ENCODE assay signal across 8 cellular contexts in genomic region chr12:25250744-25251730, GRCh38. TPM values are rescaled to one million over a fixed set of nuclear protein-coding genes. Genes with fewer than 3 reads are reported as not detected.
A peak's percentile ranks its signal among the peaks of the same experiment; 100 is the strongest.
DNase-seq lines count a peak whose midpoint lies in the region; ATAC-seq, FAIRE-seq and TF ChIP-seq lines count a peak whose summit lies in the region.

KRAS (minus strand) TSS chr12:25250929.

- H4K20me1 ChIP-seq in OCI-LY1 (ENCODE audit: insufficient read depth, low read length) (no peaks in the 10 kb centered on the region), endothelial cell of umbilical vein (replicated peaks; ENCODE audit: control insufficient read depth, extremely low read depth, insufficient read depth, low read length) (peaks cover 4% of the 10 kb centered on the region)

- CTCF ChIA-PET in endothelial cell of umbilical vein (lab: Charles Lee), result interaction anchor here (1.0 kb wide), 3 partner anchors 9 to 134 kb away, joined by 4 to 28 read pairs (median 4); no protein-coding TSS in a partner anchor

- H3K4me3 ChIP-seq in OCI-LY1 (ENCODE audit: low read depth, low read length, poor library complexity, severe bottlenecking), result peak within 1 kb of the TSS; percentile 89
- peak within 1 kb of the TSS; percentile 78 to 94 (median 88) for H3K4me3 ChIP-seq in endothelial cell of umbilical vein (replicated peaks in 1 of 3; ENCODE audit: insufficient read depth in 1 of 3, low read depth in 1 of 3, low read length in 3 of 3)

- no peaks in the 10 kb centered on the region for H3F3A ChIP-seq in OCI-LY1 (ENCODE audit: insufficient read depth, low read length)

- peak; percentile 81 for ATAC-seq in GM21526 (IDR thresholded peaks at IDR 0.05; ENCODE audit: low FRiP score, unreplicated experiment)

- H3K4me1 ChIP-seq in OCI-LY1 (ENCODE audit: insufficient read depth, low read length, severe bottlenecking), result peaks cover 29% of the 10 kb centered on the region
- H3K4me1 ChIP-seq in endothelial cell of umbilical vein (ENCODE audit: control insufficient read depth, extremely low read depth, insufficient read depth, low read length), result peaks cover 10% of the 10 kb centered on the region

- H3K9me2 ChIP-seq in OCI-LY1 (ENCODE audit: low read depth, low read length), result no peaks in the 10 kb centered on the region

- H3K4me2 ChIP-seq in OCI-LY1 (ENCODE audit: low read length), result peak within 1 kb of the TSS; percentile 75
- peak within 1 kb of the TSS; percentile 82 for H3K4me2 ChIP-seq in endothelial cell of umbilical vein (ENCODE audit: insufficient read depth, low read length)

- dilution Hi-C loops in endothelial cell of umbilical vein (cut with MboI; ENCODE audit: extremely low pct_ligation_motif_present, low sequenced_read_pairs), result no loop called here

- no peak for TF ChIP-seq POLR2A in endothelial cell of umbilical vein (IDR thresholded peaks at IDR 0.05; ENCODE audit: low read depth, low read length)

- intact Hi-C loops in endothelial cell of umbilical vein (cut with micrococcal nuclease), result loop anchor here (1.0 to 5.0 kb wide), 2 partner anchors 56 to 76 kb away; partner anchors contain the start of genes DNAI7 and ETFRF1

- DNase-seq in D721Med (ENCODE audit: insufficient read length, low spot score), result peak; percentile 62
- DNase-seq in HuH-7 (ENCODE audit: low spot score), result peak; percentile 87
- peak; percentile 91 for DNase-seq in activated CD8-positive, alpha-beta memory T cell treated with anti-CD3 and anti-CD28 coated beads, Interleukin-2, amount 50 U/mL, for 48 hours
- DNase-seq in endothelial cell of umbilical vein (ENCODE audit: low read depth, low spot score), result peak; percentile 97
- peak; percentile 97 for DNase-seq in midbrain (lab: John Stamatoyannopoulos, UW)
- DNase-seq in stimulated activated CD8-positive, alpha-beta memory T cell treated with anti-CD3 and anti-CD28 coated beads, Interleukin-15, amount 100 ng/mL, for 48 hours (ENCODE audit: low read depth in 2 of 2), result peak; percentile 81 to 83

- POLR2A ChIA-PET in endothelial cell of umbilical vein (lab: Charles Lee), result interaction anchor here (0.6 to 1.0 kb wide), 8 partner anchors 13 to 749 kb away, joined by 3 to 11 read pairs (median 7); no protein-coding TSS in a partner anchor

- FAIRE-seq in D721Med (lab: Jason Lieb, UNC), result no peak
- peak; percentile 92 for FAIRE-seq in endothelial cell of umbilical vein (lab: Jason Lieb, UNC)

- no peak for TF ChIP-seq CTCF in D721Med (IDR thresholded peaks at IDR 0.05; ENCODE audit: insufficient read depth, missing control alignments)
- no peak for TF ChIP-seq CTCF in OCI-LY1 (IDR thresholded peaks at IDR 0.05; ENCODE audit: low read length)
- no peak for TF ChIP-seq CTCF in endothelial cell of umbilical vein (IDR thresholded peaks at IDR 0.05; ENCODE audit: extremely low read depth in 1 of 2, insufficient read depth in 1 of 2, low read depth in 1 of 2, low read length in 2 of 2)

- H3K79me2 ChIP-seq in OCI-LY1 (ENCODE audit: insufficient read depth, low read length) (peaks cover 29% of the 10 kb centered on the region), endothelial cell of umbilical vein (ENCODE audit: control insufficient read depth, insufficient read depth, low read length) (peaks cover 33% of the 10 kb centered on the region)

- H2AFZ ChIP-seq in OCI-LY1 (ENCODE audit: low read length) (peak within 1 kb of the TSS; percentile 80), endothelial cell of umbilical vein (ENCODE audit: low read depth, low read length) (peak within 1 kb of the TSS; percentile 93)

- H3K27me3 ChIP-seq in OCI-LY1 (ENCODE audit: insufficient read depth, low read length), result no peaks in the 10 kb centered on the region
- H3K27me3 ChIP-seq in endothelial cell of umbilical vein (ENCODE audit: control insufficient read depth in 2 of 2, insufficient read depth in 2 of 2, low read length in 2 of 2), result peaks cover 6 to 25% of the 10 kb centered on the region in 2 experiments

- H3K27ac ChIP-seq in OCI-LY1 (ENCODE audit: low read depth, low read length, poor library complexity, severe bottlenecking) (peak within 1 kb of the TSS; percentile 61), endothelial cell of umbilical vein (ENCODE audit: insufficient read depth, low read depth, low read length) (peak within 1 kb of the TSS; percentile 47)

- H3K9ac ChIP-seq in OCI-LY1 (ENCODE audit: low read length) (peak within 1 kb of the TSS; percentile 86), endothelial cell of umbilical vein (replicated peaks; ENCODE audit: extremely low read depth, insufficient read depth, low read length) (peak within 1 kb of the TSS; percentile 75)

- H3K36me3 ChIP-seq in OCI-LY1 (ENCODE audit: insufficient read depth, low read length) (no peaks in the 10 kb centered on the region), endothelial cell of umbilical vein (ENCODE audit: control insufficient read depth in 2 of 2, extremely low read depth in 1 of 2, insufficient read depth in 2 of 2, low read length in 2 of 2) (no peaks in the 10 kb centered on the region)

- H3K9me3 ChIP-seq in OCI-LY1 (ENCODE audit: low read length) (no peaks in the 10 kb centered on the region), endothelial cell of umbilical vein (replicated peaks; ENCODE audit: control insufficient read depth, insufficient read depth, low read length) (no peaks in the 10 kb centered on the region)

- TSS peak; percentile 16 for BruUV-seq in endothelial cell of umbilical vein (replicated peaks; lab: Mats Ljungman, UMichigan)

- no peaks in the 10 kb centered on the region for H3K9me1 ChIP-seq in endothelial cell of umbilical vein (replicated peaks; ENCODE audit: control insufficient read depth, extremely low read depth, insufficient read depth, low read length)

TF ChIP-seq in endothelial cell of umbilical vein, 7 proteins besides CTCF, POLR2A, EP300 and RAD21:
- TF ChIP-seq POLR2AphosphoS5 (IDR thresholded peaks at IDR 0.05; ENCODE audit: insufficient read depth, low read depth, low read length), result peak; percentile 54
- no peak for TF ChIP-seq JUN (IDR thresholded peaks at IDR 0.05; ENCODE audit: borderline replicate concordance, insufficient read depth, insufficient read length, low read depth)

RNA-seq across cellular contexts. Expression of gene KRAS, which starts in this region (rescaled TPM):
- total RNA-seq in endothelial cell of umbilical vein, result 22.8 and 25.3 TPM in 2 replicates
- 7.3 and 9.1 TPM in 2 replicates for polyA plus RNA-seq in endothelial cell of umbilical vein
- 8.5 and 9.3 TPM in 2 replicates for polyA plus RNA-seq in endothelial cell of umbilical vein (2011; cell fraction: cytosol; rRNA removed)
- polyA plus RNA-seq in endothelial cell of umbilical vein (2011; cell fraction: nucleus; rRNA removed), result 6.7 and 9.8 TPM in 2 replicates
- 14.4 and 15.9 TPM in 2 replicates for polyA plus RNA-seq in endothelial cell of umbilical vein (2012)
- 11.7 and 12.5 TPM in 2 replicates for polyA minus RNA-seq in endothelial cell of umbilical vein
- 8.6 TPM for polyA minus RNA-seq in endothelial cell of umbilical vein (2011; cell fraction: cytosol; rRNA and poly(A)+ RNA removed)
- polyA minus RNA-seq in endothelial cell of umbilical vein (2011; cell fraction: nucleus; rRNA and poly(A)+ RNA removed), result 10.0 and 14.7 TPM in 2 replicates

Comparison
In these comparisons a context has a peak if more than half of its experiments do, and no peak if none do; other contexts are left out.
1. Peak in every context shown above with its lines: DNase-seq, ATAC-seq, H3K4me3 ChIP-seq and H3K27ac ChIP-seq.